Comparison of ENCODE assay signal across 13 cellular contexts in the genomic region with DNA sequence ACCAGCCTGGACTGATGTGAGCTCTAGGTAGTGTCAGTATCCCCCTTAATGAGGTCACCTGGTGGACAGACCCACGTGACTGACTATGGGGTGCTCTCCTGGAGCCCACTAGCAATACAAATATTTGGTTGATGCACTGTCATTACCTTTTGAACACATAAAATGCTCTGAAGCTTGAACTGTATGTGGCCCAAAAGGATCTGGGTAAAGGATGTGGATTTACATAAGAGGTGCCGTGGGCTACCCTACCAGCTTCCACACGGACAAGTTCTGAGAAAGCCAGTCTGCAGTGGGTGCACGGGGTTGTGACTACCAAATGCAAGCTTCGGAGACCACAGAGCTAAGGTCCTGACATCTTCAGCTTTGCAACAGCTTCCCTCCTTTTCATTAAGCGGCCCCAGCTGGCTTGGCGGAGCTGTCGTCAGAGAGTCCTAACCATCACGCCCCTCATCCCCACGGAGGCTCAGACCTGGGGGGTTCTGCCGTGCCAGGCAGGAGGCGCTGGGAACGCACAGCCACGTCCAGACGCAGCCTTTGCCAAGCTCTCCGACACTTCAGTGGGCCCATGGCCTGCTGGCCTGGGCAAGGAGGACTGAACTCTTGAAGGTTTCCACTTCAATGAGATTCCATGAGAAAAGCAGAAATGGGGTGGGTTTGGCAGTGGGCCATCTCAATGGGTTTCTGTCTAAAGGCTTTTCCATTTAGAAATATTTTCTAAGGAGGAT.
A peak's percentile ranks its signal among the peaks of the same experiment; 100 is the strongest.
DNase-seq lines count a peak whose midpoint lies in the region; ATAC-seq, FAIRE-seq and TF ChIP-seq lines count a peak whose summit lies in the region.
"Had no signal": no experiment of that assay in that cellular context is flagged by ENCODE, and none has a peak within 500 bp of the region (broad histone marks: within the 10 kb centered on the region; RNA-seq: fewer than 3 reads in every experiment).

No MANE protein-coding gene starts in this region.

- H4K20me1 ChIP-seq in astrocyte (ENCODE audit: insufficient read depth, low read length) = no peaks in the 10 kb centered on the region

- H3K27me3 Mint-ChIP-seq in astrocyte (ENCODE audit: low read depth, unreplicated experiment) = peaks cover 2% of the 10 kb centered on the region
- H3K27me3 Mint-ChIP-seq: brain had no signal

- no peak for TF ChIP-seq CTCF in astrocyte (IDR thresholded peaks at IDR 0.05; ENCODE audit: insufficient read depth, low read depth, low read length)

- intact Hi-C loops in right cardiac atrium (cut with DNase I) = no loop called here

- H3K79me2 ChIP-seq in astrocyte (ENCODE audit: insufficient read depth, low read length) = no peaks in the 10 kb centered on the region

- H3K9me3 Mint-ChIP-seq in astrocyte (ENCODE audit: unreplicated experiment) = peaks cover 4% of the 10 kb centered on the region
- H3K9me3 Mint-ChIP-seq: immature natural killer cell had no signal

- WGBS in right cardiac atrium = 36% methylated on average over 16 of the region's 16 CpGs

- peaks cover 48% of the 10 kb centered on the region for H3K4me1 ChIP-seq in astrocyte (ENCODE audit: insufficient read depth, low read length)
- peaks cover 26% of the 10 kb centered on the region for H3K4me1 ChIP-seq in right cardiac atrium (ENCODE audit: control insufficient read depth, insufficient read depth, low read length)

- H3K27ac Mint-ChIP-seq in astrocyte (ENCODE audit: unreplicated experiment) = no peak overlapping the region
- H3K27ac Mint-ChIP-seq: immature natural killer cell had no signal

- H3K4me1 Mint-ChIP-seq in astrocyte (ENCODE audit: low read depth, unreplicated experiment) = peaks cover 44% of the 10 kb centered on the region

- H2AFZ ChIP-seq in astrocyte (ENCODE audit: low read depth, low read length) = peak overlapping the region; percentile 35

- H3K4me3 ChIP-seq in astrocyte (ENCODE audit: insufficient read depth, low read depth, low read length) (no peak overlapping the region), right cardiac atrium (ENCODE audit: low read length) (no peak overlapping the region), MG63 (no peak overlapping the region)

- H3K27me3 ChIP-seq in astrocyte (ENCODE audit: insufficient read depth, low read length) (no peaks in the 10 kb centered on the region), right cardiac atrium (ENCODE audit: control insufficient read depth, insufficient read depth) (no peaks in the 10 kb centered on the region), MG63 (no peaks in the 10 kb centered on the region)

- FAIRE-seq in astrocyte (lab: Jason Lieb, UNC) (no peak), GM19239 (lab: Jason Lieb, UNC) (no peak)

- peak overlapping the region; percentile 81 for H3K27ac ChIP-seq in astrocyte (ENCODE audit: low read depth, low read length)
- peak overlapping the region; percentile 93 for H3K27ac ChIP-seq in right cardiac atrium (ENCODE audit: low read length)

- H3K4me3 Mint-ChIP-seq in astrocyte (ENCODE audit: unreplicated experiment) = no peak overlapping the region
- H3K4me3 Mint-ChIP-seq: immature natural killer cell had no signal

- H3K36me3 Mint-ChIP-seq in astrocyte (ENCODE audit: low read depth, unreplicated experiment) = peaks cover 3% of the 10 kb centered on the region
- H3K36me3 Mint-ChIP-seq: immature natural killer cell had no signal

- peak overlapping the region; percentile 85 for H3K4me2 ChIP-seq in astrocyte (ENCODE audit: low read length)

- no peaks in the 10 kb centered on the region for H3K36me3 ChIP-seq in astrocyte (ENCODE audit: insufficient read depth, low read length)
- no peaks in the 10 kb centered on the region for H3K36me3 ChIP-seq in MG63

- H3K9ac ChIP-seq in astrocyte (ENCODE audit: low read length) = no peak overlapping the region

- H3K9me3 ChIP-seq in astrocyte (ENCODE audit: insufficient read depth, low read depth, low read length) (no peaks in the 10 kb centered on the region), right cardiac atrium (ENCODE audit: control insufficient read depth, low read length) (no peaks in the 10 kb centered on the region), MG63 (no peaks in the 10 kb centered on the region; the same call in 1 of the 2 replicates)

- peak; percentile 25 for DNase-seq in AG08395 (ENCODE audit: low spot score)
- no peak for DNase-seq in astrocyte (ENCODE audit: low read depth)
- DNase-seq in right cardiac atrium = peak; percentile 81 to 91 (median 87)
- DNase-seq in retina = peak; percentile 22
- DNase-seq in NCI-H1105 treated with DMSO at 0.1 percent for 48 hours (lab: John Stamatoyannopoulos, UW) = no peak
- DNase-seq in MG63 = no peak
- no peak for DNase-seq in GM19239 (ENCODE audit: insufficient read length, low spot score)
- DNase-seq: ACHN; DMS79; immature natural killer cell; stimulated activated CD4-positive, alpha-beta T cell treated with anti-CD3 and anti-CD28 coated beads, Interleukin-4, amount 100 ng/mL, for 1 hour had no signal

- ATAC-seq in right cardiac atrium (peak; percentile 52 to 63), GM21423 (IDR thresholded peaks at IDR 0.05; ENCODE audit: unreplicated experiment) (no peak)

Comparison
In these comparisons a context has a peak if more than half of its experiments do, and no peak if none do; other contexts are left out.
1. DNase-seq: peak in AG08395 (single experiment), right cardiac atrium (3 of 3) and retina (single experiment); none in astrocyte (single experiment), NCI-H1105 treated with DMSO at 0.1 percent for 48 hours (single experiment), MG63 (single experiment) and GM19239 (single experiment).